ENCODE assay signal across 2 cellular contexts in the genomic region with DNA sequence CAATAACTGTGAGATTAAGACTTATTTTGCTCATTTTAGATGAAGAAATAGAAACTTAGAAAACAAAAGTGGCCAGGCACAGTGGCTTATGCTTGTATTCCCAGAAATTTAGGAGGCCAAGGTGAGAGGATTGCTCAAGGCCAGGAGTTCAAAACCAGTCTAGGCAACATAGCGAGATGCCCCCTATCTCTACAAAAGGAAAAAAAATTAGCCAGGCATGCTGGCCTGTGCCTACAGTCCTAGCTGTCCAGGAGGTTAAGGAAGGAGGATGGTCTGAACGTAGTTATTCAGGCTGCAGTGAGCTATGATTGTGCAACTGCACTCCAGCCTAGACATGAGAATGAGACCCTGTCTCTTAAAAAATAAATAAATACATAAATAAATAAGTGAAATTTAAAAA.
TF ChIP-seq lines count a peak whose summit lies in the region.

No MANE protein-coding gene starts in this region.

TF ChIP-seq in GM23338, 12 proteins besides CTCF, POLR2A, EP300 and RAD21 (continues in another document):
- no peak for TF ChIP-seq STAT1 (IDR thresholded peaks at IDR 0.05; ENCODE audit: unreplicated experiment)
- no peak for TF ChIP-seq NANOG (IDR thresholded peaks at IDR 0.05; ENCODE audit: borderline replicate concordance)
- TF ChIP-seq, protein P1, sequence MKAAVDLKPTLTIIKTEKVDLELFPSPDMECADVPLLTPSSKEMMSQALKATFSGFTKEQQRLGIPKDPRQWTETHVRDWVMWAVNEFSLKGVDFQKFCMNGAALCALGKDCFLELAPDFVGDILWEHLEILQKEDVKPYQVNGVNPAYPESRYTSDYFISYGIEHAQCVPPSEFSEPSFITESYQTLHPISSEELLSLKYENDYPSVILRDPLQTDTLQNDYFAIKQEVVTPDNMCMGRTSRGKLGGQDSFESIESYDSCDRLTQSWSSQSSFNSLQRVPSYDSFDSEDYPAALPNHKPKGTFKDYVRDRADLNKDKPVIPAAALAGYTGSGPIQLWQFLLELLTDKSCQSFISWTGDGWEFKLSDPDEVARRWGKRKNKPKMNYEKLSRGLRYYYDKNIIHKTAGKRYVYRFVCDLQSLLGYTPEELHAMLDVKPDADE (IDR thresholded peaks at IDR 0.05), result no peak
- no peak for TF ChIP-seq CREB1 (CRISPR knock-in tag; IDR thresholded peaks at IDR 0.05; ENCODE audit: low read depth)
- TF ChIP-seq JUNB (IDR thresholded peaks at IDR 0.05; ENCODE audit: unreplicated experiment), result no peak
- TF ChIP-seq EZH2phosphoT487 (IDR thresholded peaks at IDR 0.05; ENCODE audit: unreplicated experiment), result no peak
- no peak for TF ChIP-seq ZNF331 (CRISPR knock-in tag; IDR thresholded peaks at IDR 0.05; ENCODE audit: low read depth)
- TF ChIP-seq, protein P2, sequence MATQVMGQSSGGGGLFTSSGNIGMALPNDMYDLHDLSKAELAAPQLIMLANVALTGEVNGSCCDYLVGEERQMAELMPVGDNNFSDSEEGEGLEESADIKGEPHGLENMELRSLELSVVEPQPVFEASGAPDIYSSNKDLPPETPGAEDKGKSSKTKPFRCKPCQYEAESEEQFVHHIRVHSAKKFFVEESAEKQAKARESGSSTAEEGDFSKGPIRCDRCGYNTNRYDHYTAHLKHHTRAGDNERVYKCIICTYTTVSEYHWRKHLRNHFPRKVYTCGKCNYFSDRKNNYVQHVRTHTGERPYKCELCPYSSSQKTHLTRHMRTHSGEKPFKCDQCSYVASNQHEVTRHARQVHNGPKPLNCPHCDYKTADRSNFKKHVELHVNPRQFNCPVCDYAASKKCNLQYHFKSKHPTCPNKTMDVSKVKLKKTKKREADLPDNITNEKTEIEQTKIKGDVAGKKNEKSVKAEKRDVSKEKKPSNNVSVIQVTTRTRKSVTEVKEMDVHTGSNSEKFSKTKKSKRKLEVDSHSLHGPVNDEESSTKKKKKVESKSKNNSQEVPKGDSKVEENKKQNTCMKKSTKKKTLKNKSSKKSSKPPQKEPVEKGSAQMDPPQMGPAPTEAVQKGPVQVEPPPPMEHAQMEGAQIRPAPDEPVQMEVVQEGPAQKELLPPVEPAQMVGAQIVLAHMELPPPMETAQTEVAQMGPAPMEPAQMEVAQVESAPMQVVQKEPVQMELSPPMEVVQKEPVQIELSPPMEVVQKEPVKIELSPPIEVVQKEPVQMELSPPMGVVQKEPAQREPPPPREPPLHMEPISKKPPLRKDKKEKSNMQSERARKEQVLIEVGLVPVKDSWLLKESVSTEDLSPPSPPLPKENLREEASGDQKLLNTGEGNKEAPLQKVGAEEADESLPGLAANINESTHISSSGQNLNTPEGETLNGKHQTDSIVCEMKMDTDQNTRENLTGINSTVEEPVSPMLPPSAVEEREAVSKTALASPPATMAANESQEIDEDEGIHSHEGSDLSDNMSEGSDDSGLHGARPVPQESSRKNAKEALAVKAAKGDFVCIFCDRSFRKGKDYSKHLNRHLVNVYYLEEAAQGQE (IDR thresholded peaks at IDR 0.05; ENCODE audit: unreplicated experiment), result no peak
- TF ChIP-seq, protein P3, sequence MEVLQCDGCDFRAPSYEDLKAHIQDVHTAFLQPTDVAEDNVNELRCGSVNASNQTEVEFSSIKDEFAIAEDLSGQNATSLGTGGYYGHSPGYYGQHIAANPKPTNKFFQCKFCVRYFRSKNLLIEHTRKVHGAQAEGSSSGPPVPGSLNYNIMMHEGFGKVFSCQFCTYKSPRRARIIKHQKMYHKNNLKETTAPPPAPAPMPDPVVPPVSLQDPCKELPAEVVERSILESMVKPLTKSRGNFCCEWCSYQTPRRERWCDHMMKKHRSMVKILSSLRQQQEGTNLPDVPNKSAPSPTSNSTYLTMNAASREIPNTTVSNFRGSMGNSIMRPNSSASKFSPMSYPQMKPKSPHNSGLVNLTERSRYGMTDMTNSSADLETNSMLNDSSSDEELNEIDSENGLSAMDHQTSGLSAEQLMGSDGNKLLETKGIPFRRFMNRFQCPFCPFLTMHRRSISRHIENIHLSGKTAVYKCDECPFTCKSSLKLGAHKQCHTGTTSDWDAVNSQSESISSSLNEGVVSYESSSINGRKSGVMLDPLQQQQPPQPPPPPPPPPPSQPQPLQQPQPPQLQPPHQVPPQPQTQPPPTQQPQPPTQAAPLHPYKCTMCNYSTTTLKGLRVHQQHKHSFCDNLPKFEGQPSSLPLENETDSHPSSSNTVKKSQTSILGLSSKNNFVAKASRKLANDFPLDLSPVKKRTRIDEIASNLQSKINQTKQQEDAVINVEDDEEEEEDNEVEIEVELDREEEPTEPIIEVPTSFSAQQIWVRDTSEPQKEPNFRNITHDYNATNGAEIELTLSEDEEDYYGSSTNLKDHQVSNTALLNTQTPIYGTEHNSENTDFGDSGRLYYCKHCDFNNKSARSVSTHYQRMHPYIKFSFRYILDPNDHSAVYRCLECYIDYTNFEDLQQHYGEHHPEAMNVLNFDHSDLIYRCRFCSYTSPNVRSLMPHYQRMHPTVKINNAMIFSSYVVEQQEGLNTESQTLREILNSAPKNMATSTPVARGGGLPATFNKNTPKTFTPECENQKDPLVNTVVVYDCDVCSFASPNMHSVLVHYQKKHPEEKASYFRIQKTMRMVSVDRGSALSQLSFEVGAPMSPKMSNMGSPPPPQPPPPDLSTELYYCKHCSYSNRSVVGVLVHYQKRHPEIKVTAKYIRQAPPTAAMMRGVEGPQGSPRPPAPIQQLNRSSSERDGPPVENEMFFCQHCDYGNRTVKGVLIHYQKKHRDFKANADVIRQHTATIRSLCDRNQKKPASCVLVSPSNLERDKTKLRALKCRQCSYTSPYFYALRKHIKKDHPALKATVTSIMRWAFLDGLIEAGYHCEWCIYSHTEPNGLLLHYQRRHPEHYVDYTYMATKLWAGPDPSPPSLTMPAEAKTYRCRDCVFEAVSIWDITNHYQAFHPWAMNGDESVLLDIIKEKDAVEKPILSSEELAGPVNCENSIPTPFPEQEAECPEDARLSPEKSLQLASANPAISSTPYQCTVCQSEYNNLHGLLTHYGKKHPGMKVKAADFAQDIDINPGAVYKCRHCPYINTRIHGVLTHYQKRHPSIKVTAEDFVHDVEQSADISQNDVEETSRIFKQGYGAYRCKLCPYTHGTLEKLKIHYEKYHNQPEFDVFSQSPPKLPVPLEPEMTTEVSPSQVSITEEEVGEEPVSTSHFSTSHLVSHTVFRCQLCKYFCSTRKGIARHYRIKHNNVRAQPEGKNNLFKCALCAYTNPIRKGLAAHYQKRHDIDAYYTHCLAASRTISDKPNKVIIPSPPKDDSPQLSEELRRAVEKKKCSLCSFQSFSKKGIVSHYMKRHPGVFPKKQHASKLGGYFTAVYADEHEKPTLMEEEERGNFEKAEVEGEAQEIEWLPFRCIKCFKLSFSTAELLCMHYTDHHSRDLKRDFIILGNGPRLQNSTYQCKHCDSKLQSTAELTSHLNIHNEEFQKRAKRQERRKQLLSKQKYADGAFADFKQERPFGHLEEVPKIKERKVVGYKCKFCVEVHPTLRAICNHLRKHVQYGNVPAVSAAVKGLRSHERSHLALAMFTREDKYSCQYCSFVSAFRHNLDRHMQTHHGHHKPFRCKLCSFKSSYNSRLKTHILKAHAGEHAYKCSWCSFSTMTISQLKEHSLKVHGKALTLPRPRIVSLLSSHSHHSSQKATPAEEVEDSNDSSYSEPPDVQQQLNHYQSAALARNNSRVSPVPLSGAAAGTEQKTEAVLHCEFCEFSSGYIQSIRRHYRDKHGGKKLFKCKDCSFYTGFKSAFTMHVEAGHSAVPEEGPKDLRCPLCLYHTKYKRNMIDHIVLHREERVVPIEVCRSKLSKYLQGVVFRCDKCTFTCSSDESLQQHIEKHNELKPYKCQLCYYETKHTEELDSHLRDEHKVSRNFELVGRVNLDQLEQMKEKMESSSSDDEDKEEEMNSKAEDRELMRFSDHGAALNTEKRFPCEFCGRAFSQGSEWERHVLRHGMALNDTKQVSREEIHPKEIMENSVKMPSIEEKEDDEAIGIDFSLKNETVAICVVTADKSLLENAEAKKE (CRISPR knock-in tag; IDR thresholded peaks at IDR 0.05), result no peak
- no peak for TF ChIP-seq EZH2 (IDR thresholded peaks at IDR 0.05; ENCODE audit: low read depth, unreplicated experiment)

TF ChIP-seq in H1, 55 proteins besides CTCF, POLR2A, EP300 and RAD21:
- TF ChIP-seq JUND (IDR thresholded peaks at IDR 0.05; ENCODE audit: low read length), result no peak
- TF ChIP-seq SP1 (IDR thresholded peaks at IDR 0.05; ENCODE audit: low read depth, low read length), result no peak
- no peak for TF ChIP-seq CHD2 (IDR thresholded peaks at IDR 0.05; ENCODE audit: low read length)
